Comparison of ENCODE assay signal across 10 cellular contexts in the genomic region with DNA sequence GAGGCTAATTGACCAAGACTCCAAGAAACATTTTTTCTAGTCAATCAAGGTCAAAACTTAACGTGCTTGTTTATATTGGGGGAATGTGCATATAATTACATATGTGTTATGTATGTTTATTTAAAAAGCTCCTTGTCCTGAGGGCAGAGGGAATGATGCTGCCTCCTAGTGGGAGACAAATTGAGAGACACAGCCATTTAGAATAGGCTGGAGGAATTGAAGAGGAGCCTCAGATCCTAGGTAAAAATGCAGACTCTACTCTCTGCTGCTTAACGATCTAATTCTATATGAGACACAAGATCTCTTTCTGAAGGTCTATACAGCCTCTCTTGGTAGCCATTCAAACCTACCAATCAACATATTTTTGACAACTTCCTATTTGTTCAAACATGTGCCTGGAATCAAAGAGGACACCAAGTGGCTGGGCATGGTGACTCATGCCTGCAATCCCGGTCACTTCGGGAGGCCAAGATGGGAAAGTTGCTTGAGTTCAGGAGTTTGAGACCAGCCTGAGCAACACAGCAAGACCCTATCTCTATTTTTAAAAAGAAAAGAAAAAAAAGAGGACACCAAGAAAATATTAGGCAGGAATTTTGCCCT.
DNase-seq lines count a peak whose midpoint lies in the region; ATAC-seq and TF ChIP-seq lines count a peak whose summit lies in the region.
"Had no signal": no experiment of that assay in that cellular context is flagged by ENCODE, and none has a peak within 500 bp of the region (broad histone marks: within the 10 kb centered on the region; RNA-seq: fewer than 3 reads in every experiment).

No MANE protein-coding gene starts in this region.

- H3K27ac Mint-ChIP-seq in HFFc6: no peak overlapping the region
- H3K27ac Mint-ChIP-seq in activated naive CD4-positive, alpha-beta T cell treated with anti-CD3 and anti-CD28 coated beads for 36 hours: no peak overlapping the region

- H3K36me3 Mint-ChIP-seq in HFFc6 (ENCODE audit: low read depth): no peaks in the 10 kb centered on the region
- no peaks in the 10 kb centered on the region for H3K36me3 Mint-ChIP-seq in activated naive CD4-positive, alpha-beta T cell treated with anti-CD3 and anti-CD28 coated beads for 36 hours (ENCODE audit: low read depth)

- H3K9me3 ChIP-seq in lower lobe of right lung: no peaks in the 10 kb centered on the region

- H3K4me3 ChIP-seq in AG10803 (ENCODE audit: low read length): no peak overlapping the region
- H3K4me3 ChIP-seq in brain microvascular endothelial cell (ENCODE audit: low read depth, low read length): no peak overlapping the region
- no peak overlapping the region for H3K4me3 ChIP-seq in lower lobe of right lung

- peak; percentile 31 for TF ChIP-seq CTCF in AG10803 (conservative IDR thresholded peaks at IDR 0.05; ENCODE audit: low read length)
- TF ChIP-seq CTCF in HFFc6 (IDR thresholded peaks at IDR 0.05): peak; percentile 67
- TF ChIP-seq CTCF in brain microvascular endothelial cell (IDR thresholded peaks at IDR 0.05; ENCODE audit: low read depth, low read length, missing control alignments): peak; percentile 29
- TF ChIP-seq CTCF in lower lobe of right lung (IDR thresholded peaks at IDR 0.05): peak; percentile 32

- H3K27ac ChIP-seq in brain microvascular endothelial cell (no peak overlapping the region), lower lobe of right lung (peak overlapping the region; percentile 51)

- intact Hi-C loops in lower lobe of right lung (cut with DNase I): no loop called here
- intact Hi-C loops in activated naive CD4-positive, alpha-beta T cell treated with anti-CD3 and anti-CD28 coated beads for 36 hours (cut with micrococcal nuclease): loop anchor here (1.0 to 2.0 kb wide), 2 partner anchors 55 to 113 kb away; no protein-coding TSS in a partner anchor

- DNase-seq in AG10803 (ENCODE audit: low read depth) (no peak), HFFc6 (peak; percentile 4), brain microvascular endothelial cell (no peak), lower lobe of right lung (no peak)
- DNase-seq in activated naive CD4-positive, alpha-beta T cell treated with anti-CD3 and anti-CD28 coated beads for 36 hours: no peak
- DNase-seq: kidney, NCI-H524 had no signal

- H3K4me3 Mint-ChIP-seq in HFFc6: no peak overlapping the region
- no peak overlapping the region for H3K4me3 Mint-ChIP-seq in activated naive CD4-positive, alpha-beta T cell treated with anti-CD3 and anti-CD28 coated beads for 36 hours

- ATAC-seq in lower lobe of right lung (peak; percentile 40), HG02678 (IDR thresholded peaks at IDR 0.05; ENCODE audit: unreplicated experiment) (no peak), GM18861 (IDR thresholded peaks at IDR 0.05; ENCODE audit: unreplicated experiment) (no peak), HG02763 (IDR thresholded peaks at IDR 0.05; ENCODE audit: unreplicated experiment) (no peak)

- in situ Hi-C loops in brain microvascular endothelial cell (cut with HindIII; ENCODE audit: low pct_ligation_motif_present, low sequenced_read_pairs): no loop called here

- H3K4me1 ChIP-seq in lower lobe of right lung: peaks cover 32% of the 10 kb centered on the region

- CTCF ChIA-PET in activated naive CD4-positive, alpha-beta T cell treated with anti-CD3 and anti-CD28 coated beads for 36 hours (lab: Charles Lee): interaction anchor here (1.0 to 1.7 kb wide), 5 partner anchors 9 to 199 kb away, joined by 3 to 6 read pairs (median 4); no protein-coding TSS in a partner anchor

- peaks cover 10% of the 10 kb centered on the region for H3K27me3 Mint-ChIP-seq in HFFc6 (ENCODE audit: insufficient read depth)
- H3K27me3 Mint-ChIP-seq in activated naive CD4-positive, alpha-beta T cell treated with anti-CD3 and anti-CD28 coated beads for 36 hours (ENCODE audit: low read depth): no peaks in the 10 kb centered on the region

- H3K27me3 ChIP-seq in brain microvascular endothelial cell (replicated peaks): no peaks in the 10 kb centered on the region
- H3K27me3 ChIP-seq in lower lobe of right lung (ENCODE audit: low read depth): no peaks in the 10 kb centered on the region

- H3K36me3 ChIP-seq in brain microvascular endothelial cell (replicated peaks): no peaks in the 10 kb centered on the region
- no peaks in the 10 kb centered on the region for H3K36me3 ChIP-seq in lower lobe of right lung

- H3K4me1 Mint-ChIP-seq in HFFc6 (ENCODE audit: low read depth): no peaks in the 10 kb centered on the region
- H3K4me1 Mint-ChIP-seq in activated naive CD4-positive, alpha-beta T cell treated with anti-CD3 and anti-CD28 coated beads for 36 hours (ENCODE audit: low read depth): no peaks in the 10 kb centered on the region

- no peaks in the 10 kb centered on the region for H3K9me3 Mint-ChIP-seq in HFFc6
- H3K9me3 Mint-ChIP-seq in activated naive CD4-positive, alpha-beta T cell treated with anti-CD3 and anti-CD28 coated beads for 36 hours: no peaks in the 10 kb centered on the region

Comparison
In these comparisons a context has a peak if more than half of its experiments do, and no peak if none do; other contexts are left out.
1. ATAC-seq: peak in lower lobe of right lung (2 of 2); none in HG02678 (single experiment), GM18861 (single experiment) and HG02763 (single experiment).
2. Peak in every context shown above with its lines, with median percentiles within 50 percentile points of each other: CTCF ChIP-seq.